14 cellular contexts compared by ENCODE assay signal in the genomic region with DNA sequence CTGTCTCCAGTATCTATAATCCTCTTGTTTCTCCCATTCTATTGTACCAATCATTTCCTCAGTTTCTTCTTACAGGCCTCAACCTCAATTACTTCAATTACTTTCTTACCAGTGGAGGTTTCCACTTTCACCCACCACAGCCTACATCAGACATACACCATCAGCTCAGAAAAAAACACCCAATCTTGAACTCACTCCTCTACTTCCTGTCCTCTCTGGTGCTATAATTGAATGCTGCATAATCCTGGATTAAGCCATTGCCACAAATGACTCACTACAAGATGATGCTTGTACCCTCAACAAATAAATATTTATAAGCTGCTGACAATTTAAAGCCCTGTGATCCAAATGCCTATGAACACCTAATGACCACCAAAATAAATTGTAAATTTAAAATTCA. TPM values are rescaled to one million over a fixed set of nuclear protein-coding genes. Genes with fewer than 3 reads are reported as not detected.
A peak's percentile ranks its signal among the peaks of the same experiment; 100 is the strongest.
DNase-seq lines count a peak whose midpoint lies in the region; ATAC-seq and TF ChIP-seq lines count a peak whose summit lies in the region.
"Had no signal": no experiment of that assay in that cellular context is flagged by ENCODE, and none has a peak within 500 bp of the region (broad histone marks: within the 10 kb centered on the region; RNA-seq: fewer than 3 reads in every experiment).

No MANE protein-coding gene starts in this region.

- peak overlapping the region; percentile 29 for H3K4me3 Mint-ChIP-seq in activated B cell treated with CpG ODN at 0.5 μM for 24 hours

- POLR2A ChIA-PET in activated B cell treated with CpG ODN at 0.5 μM for 24 hours (lab: Charles Lee) = interaction anchor here (0.6 to 2.2 kb wide), 4 partner anchors 17 to 1884 kb away, joined by 3 to 6 read pairs (median 4); partner anchors contain the start of genes ANAPC13, CEP63 and RYK

- TF ChIP-seq CTCF in activated B cell treated with CpG ODN at 0.5 μM for 24 hours (IDR thresholded peaks at IDR 0.05) = no peak

- H3K27me3 Mint-ChIP-seq in activated B cell treated with CpG ODN at 0.5 μM for 24 hours = no peaks in the 10 kb centered on the region

- peak; percentile 45 for DNase-seq in D341Med (ENCODE audit: low spot score)
- no peak for DNase-seq in activated B cell treated with CpG ODN at 0.5 μM for 24 hours
- DNase-seq in kidney tubule cell (ENCODE audit: low spot score) = peak; percentile 55
- no peak for DNase-seq in dermis blood vessel endothelial cell
- DNase-seq in NCI-H2081 treated with DMSO at 0.1 percent for 48 hours (lab: John Stamatoyannopoulos, UW) = no peak
- no peak for DNase-seq in DMS 273 (lab: John Stamatoyannopoulos, UW; ENCODE audit: unreplicated experiment)
- DNase-seq: activated CD4-positive, alpha-beta T cell treated with anti-CD3 and anti-CD28 coated beads for 4 hours; Calu3; central memory CD4-positive, alpha-beta T cell; NCI-H2029 treated with DMSO at 0.1 percent for 48 hours; SIG-M5; sigmoid colon had no signal

- H3K4me1 Mint-ChIP-seq in activated B cell treated with CpG ODN at 0.5 μM for 24 hours = peaks cover 61% of the 10 kb centered on the region

- H3K27ac Mint-ChIP-seq in activated B cell treated with CpG ODN at 0.5 μM for 24 hours = no peak overlapping the region

- CTCF ChIA-PET in activated B cell treated with CpG ODN at 0.5 μM for 24 hours (lab: Charles Lee) = interaction anchor here (1.1 to 1.7 kb wide), 2 partner anchors 8 to 20 kb away, joined by 4 to 8 read pairs; no protein-coding TSS in a partner anchor

- peaks cover 3% of the 10 kb centered on the region for H3K36me3 Mint-ChIP-seq in activated B cell treated with CpG ODN at 0.5 μM for 24 hours (ENCODE audit: low read depth)

- no peaks in the 10 kb centered on the region for H3K9me3 Mint-ChIP-seq in activated B cell treated with CpG ODN at 0.5 μM for 24 hours

- intact Hi-C loops in activated B cell treated with CpG ODN at 0.5 μM for 24 hours (cut with micrococcal nuclease) = no loop called here

- ATAC-seq in HG02678 (IDR thresholded peaks at IDR 0.05; ENCODE audit: unreplicated experiment) (peak; percentile 36), activated B cell treated with CpG ODN at 0.5 μM for 24 hours (ENCODE audit: low read depth) (no peak), HG03520 (IDR thresholded peaks at IDR 0.05; ENCODE audit: unreplicated experiment) (no peak)

RNA-seq across cellular contexts. Expression of gene RYK, which starts 18.5 kb away (rescaled TPM):
- total RNA-seq in activated B cell treated with CpG ODN at 0.5 μM for 24 hours = 34.0 and 38.8 TPM in 2 replicates
- 91.6 and 103 TPM in 2 replicates for total RNA-seq in dermis blood vessel endothelial cell

Comparison
In these comparisons a context has a peak if more than half of its experiments do, and no peak if none do; other contexts are left out.
1. DNase-seq: peak in D341Med (single experiment) and kidney tubule cell (single experiment); none in activated B cell treated with CpG ODN at 0.5 μM for 24 hours (single experiment), dermis blood vessel endothelial cell (single experiment), NCI-H2081 treated with DMSO at 0.1 percent for 48 hours (single experiment) and DMS 273 (single experiment).